9 cellular contexts compared by ENCODE assay signal in genomic region chr13:21344662-21345176, GRCh38.
DNase-seq lines count a peak whose midpoint lies in the region; ATAC-seq lines count a peak whose summit lies in the region.
"Had no signal": no experiment of that assay in that cellular context is flagged by ENCODE, and none has a peak within 500 bp of the region (broad histone marks: within the 10 kb centered on the region; RNA-seq: fewer than 3 reads in every experiment).

No MANE protein-coding gene starts in this region.

- CTCF ChIA-PET in activated CD8-positive, alpha-beta memory T cell treated with anti-CD3 and anti-CD28 coated beads, Interleukin-2, amount 10 ng/mL, durations not matched to agents 7 days and 5 days (lab: Charles Lee) = interaction anchor here (0.9 to 1.8 kb wide), 4 partner anchors 12 to 132 kb away, joined by 3 to 12 read pairs (median 5); no protein-coding TSS in a partner anchor

- DNase-seq in NK-92 treated with Interleukin-12 subunit alpha and Interleukin-12 subunit beta, amount 100 ng/mL, for 24 hours (lab: John Stamatoyannopoulos, UW) = peak; percentile 18
- no peak for DNase-seq in NK-92 (lab: John Stamatoyannopoulos, UW; ENCODE audit: unreplicated experiment)
- DNase-seq in activated CD8-positive, alpha-beta memory T cell treated with anti-CD3 and anti-CD28 coated beads, Interleukin-2, amount 10 ng/mL, durations not matched to agents 7 days and 5 days = peak; percentile 80
- peak; percentile 7 to 16 for DNase-seq in stimulated activated CD4-positive, alpha-beta T cell treated with anti-CD3 and anti-CD28 coated beads, Interleukin-2, amount 100 ng/mL, for 48 hours
- DNase-seq in NCI-H345 (lab: John Stamatoyannopoulos, UW) = no peak
- DNase-seq: left cardiac atrium had no signal

- H3K4me3 Mint-ChIP-seq in activated CD8-positive, alpha-beta memory T cell treated with anti-CD3 and anti-CD28 coated beads, Interleukin-2, amount 10 ng/mL, durations not matched to agents 7 days and 5 days = peak overlapping the region; percentile 74

- H3K27me3 Mint-ChIP-seq in activated CD8-positive, alpha-beta memory T cell treated with anti-CD3 and anti-CD28 coated beads, Interleukin-2, amount 10 ng/mL, durations not matched to agents 7 days and 5 days = no peaks in the 10 kb centered on the region

- no peaks in the 10 kb centered on the region for H3K9me3 Mint-ChIP-seq in activated CD8-positive, alpha-beta memory T cell treated with anti-CD3 and anti-CD28 coated beads, Interleukin-2, amount 10 ng/mL, durations not matched to agents 7 days and 5 days (ENCODE audit: low read depth)

- H3K4me1 Mint-ChIP-seq in activated CD8-positive, alpha-beta memory T cell treated with anti-CD3 and anti-CD28 coated beads, Interleukin-2, amount 10 ng/mL, durations not matched to agents 7 days and 5 days = peaks cover 30% of the 10 kb centered on the region

- H3K36me3 Mint-ChIP-seq in activated CD8-positive, alpha-beta memory T cell treated with anti-CD3 and anti-CD28 coated beads, Interleukin-2, amount 10 ng/mL, durations not matched to agents 7 days and 5 days = no peaks in the 10 kb centered on the region

- ATAC-seq in HG03139 (IDR thresholded peaks at IDR 0.05; ENCODE audit: unreplicated experiment) = peak; percentile 57
- peak; percentile 82 for ATAC-seq in activated CD8-positive, alpha-beta memory T cell treated with anti-CD3 and anti-CD28 coated beads, Interleukin-2, amount 10 ng/mL, durations not matched to agents 7 days and 5 days
- no peak for ATAC-seq in HG02678 (IDR thresholded peaks at IDR 0.05; ENCODE audit: unreplicated experiment)
- ATAC-seq in HG03565 (IDR thresholded peaks at IDR 0.05; ENCODE audit: unreplicated experiment) = no peak

- H3K27ac Mint-ChIP-seq in activated CD8-positive, alpha-beta memory T cell treated with anti-CD3 and anti-CD28 coated beads, Interleukin-2, amount 10 ng/mL, durations not matched to agents 7 days and 5 days = peak overlapping the region; percentile 84

Comparison
In these comparisons a context has a peak if more than half of its experiments do, and no peak if none do; other contexts are left out.
1. DNase-seq: peak in NK-92 treated with Interleukin-12 subunit alpha and Interleukin-12 subunit beta, amount 100 ng/mL, for 24 hours (single experiment), activated CD8-positive, alpha-beta memory T cell treated with anti-CD3 and anti-CD28 coated beads, Interleukin-2, amount 10 ng/mL, durations not matched to agents 7 days and 5 days (single experiment) and stimulated activated CD4-positive, alpha-beta T cell treated with anti-CD3 and anti-CD28 coated beads, Interleukin-2, amount 100 ng/mL, for 48 hours (2 of 2); none in NK-92 (single experiment) and NCI-H345 (single experiment).
2. ATAC-seq: peak in HG03139 (single experiment) and activated CD8-positive, alpha-beta memory T cell treated with anti-CD3 and anti-CD28 coated beads, Interleukin-2, amount 10 ng/mL, durations not matched to agents 7 days and 5 days (single experiment); none in HG02678 (single experiment) and HG03565 (single experiment).